In genomic region chr2:173831312-173832229, GRCh38 we compare ENCODE assay signal across 11 cellular contexts.
DNase-seq lines count a peak whose midpoint lies in the region; ATAC-seq, FAIRE-seq and TF ChIP-seq lines count a peak whose summit lies in the region.
"Had no signal": no experiment of that assay in that cellular context is flagged by ENCODE, and none has a peak within 500 bp of the region (broad histone marks: within the 10 kb centered on the region; RNA-seq: fewer than 3 reads in every experiment).

No MANE protein-coding gene starts in this region.

- peaks cover 10% of the 10 kb centered on the region for H3K27me3 Mint-ChIP-seq in neural progenitor cell (ENCODE audit: insufficient read depth, low read depth)
- H3K27me3 Mint-ChIP-seq in activated T-helper 2 cell treated with anti-CD3 and anti-CD28 coated beads, Interferon-gamma antibody, Interleukin-2, Interleukin-4, amounts not matched to agents 10 μg/mL and 5 μg/mL and 100 μg/mL, durations not matched to agents 14 hours and 24 hours and 36 hours (ENCODE audit: low read depth), result peaks cover 17% of the 10 kb centered on the region

- FAIRE-seq in urothelium cell line (lab: Jason Lieb, UNC), result no peak

- H3K9me3 Mint-ChIP-seq in neural progenitor cell, result peaks cover 11% of the 10 kb centered on the region
- no peaks in the 10 kb centered on the region for H3K9me3 Mint-ChIP-seq in activated T-helper 2 cell treated with anti-CD3 and anti-CD28 coated beads, Interferon-gamma antibody, Interleukin-2, Interleukin-4, amounts not matched to agents 10 μg/mL and 5 μg/mL and 100 μg/mL, durations not matched to agents 14 hours and 24 hours and 36 hours

- H3K4me3 ChIP-seq in right atrium auricular region, result no peak overlapping the region
- H3K4me3 ChIP-seq in neural progenitor cell, result no peak overlapping the region
- no peak overlapping the region for H3K4me3 ChIP-seq in SJCRH30

- H3K27me3 ChIP-seq in right atrium auricular region (no peaks in the 10 kb centered on the region), neural progenitor cell (no peaks in the 10 kb centered on the region), SJCRH30 (no peaks in the 10 kb centered on the region)

- no peaks in the 10 kb centered on the region for H3K36me3 Mint-ChIP-seq in neural progenitor cell
- H3K36me3 Mint-ChIP-seq in activated T-helper 2 cell treated with anti-CD3 and anti-CD28 coated beads, Interferon-gamma antibody, Interleukin-2, Interleukin-4, amounts not matched to agents 10 μg/mL and 5 μg/mL and 100 μg/mL, durations not matched to agents 14 hours and 24 hours and 36 hours (ENCODE audit: low read depth), result no peaks in the 10 kb centered on the region

- H3K4me1 Mint-ChIP-seq in neural progenitor cell, result peaks cover 21% of the 10 kb centered on the region
- peaks cover 2% of the 10 kb centered on the region for H3K4me1 Mint-ChIP-seq in activated T-helper 2 cell treated with anti-CD3 and anti-CD28 coated beads, Interferon-gamma antibody, Interleukin-2, Interleukin-4, amounts not matched to agents 10 μg/mL and 5 μg/mL and 100 μg/mL, durations not matched to agents 14 hours and 24 hours and 36 hours (ENCODE audit: low read depth)

- no peaks in the 10 kb centered on the region for H4K20me1 ChIP-seq in neural progenitor cell (ENCODE audit: low read depth)

- H3K4me3 Mint-ChIP-seq in neural progenitor cell, result no peak overlapping the region
- no peak overlapping the region for H3K4me3 Mint-ChIP-seq in activated T-helper 2 cell treated with anti-CD3 and anti-CD28 coated beads, Interferon-gamma antibody, Interleukin-2, Interleukin-4, amounts not matched to agents 10 μg/mL and 5 μg/mL and 100 μg/mL, durations not matched to agents 14 hours and 24 hours and 36 hours (ENCODE audit: low read depth)

- no peak overlapping the region for H3K4me2 ChIP-seq in neural progenitor cell

- H3F3A ChIP-seq in neural progenitor cell (ENCODE audit: low read depth), result no peaks in the 10 kb centered on the region

- H3K9me3 ChIP-seq in right atrium auricular region (no peaks in the 10 kb centered on the region), neural progenitor cell (ENCODE audit: low read depth) (no peaks in the 10 kb centered on the region), SJCRH30 (replicated peaks) (no peaks in the 10 kb centered on the region)

- no peaks in the 10 kb centered on the region for H3K79me2 ChIP-seq in neural progenitor cell (ENCODE audit: low read depth)

- H3K9ac ChIP-seq in neural progenitor cell, result no peak overlapping the region

- H3K4me1 ChIP-seq in right atrium auricular region, result peaks cover 0 to 20% of the 10 kb centered on the region in 2 donors
- peaks cover 14% of the 10 kb centered on the region for H3K4me1 ChIP-seq in neural progenitor cell
- H3K4me1 ChIP-seq in SJCRH30, result no peaks in the 10 kb centered on the region; the same call in 1 of the 2 replicates

- H2AFZ ChIP-seq in neural progenitor cell (replicated peaks), result peak overlapping the region; percentile 39

- H3K27ac Mint-ChIP-seq in neural progenitor cell, result peak overlapping the region; percentile 67
- no peak overlapping the region for H3K27ac Mint-ChIP-seq in activated T-helper 2 cell treated with anti-CD3 and anti-CD28 coated beads, Interferon-gamma antibody, Interleukin-2, Interleukin-4, amounts not matched to agents 10 μg/mL and 5 μg/mL and 100 μg/mL, durations not matched to agents 14 hours and 24 hours and 36 hours

- DNase-seq in Right ventricle myocardium inferior (ENCODE audit: missing footprints), result peak; percentile 82
- no peak for DNase-seq in right atrium auricular region (ENCODE audit: low spot score)
- DNase-seq in cardiac septum (ENCODE audit: low spot score), result peak; percentile 81
- DNase-seq in neural progenitor cell (ENCODE audit: low spot score), result peak; percentile 11
- DNase-seq in SJCRH30, result no peak
- DNase-seq in urothelium cell line (ENCODE audit: low spot score), result no peak
- no peak for DNase-seq in activated T-helper 2 cell treated with anti-CD3 and anti-CD28 coated beads, Interferon-gamma antibody, Interleukin-2, Interleukin-4, amounts not matched to agents 10 μg/mL and 5 μg/mL and 100 μg/mL, durations not matched to agents 14 hours and 24 hours and 36 hours (ENCODE audit: low spot score)
- DNase-seq: 8988T, NCI-H146 had no signal

- H3K36me3 ChIP-seq in right atrium auricular region (no peaks in the 10 kb centered on the region), neural progenitor cell (no peaks in the 10 kb centered on the region), SJCRH30 (no peaks in the 10 kb centered on the region)

- ATAC-seq in Right ventricle myocardium inferior, result peak; percentile 89
- ATAC-seq in GM18519 (IDR thresholded peaks at IDR 0.05; ENCODE audit: low FRiP score, unreplicated experiment), result no peak
- ATAC-seq: Panc1 had no signal

- H3K27ac ChIP-seq in right atrium auricular region (no peak overlapping the region), neural progenitor cell (no peak overlapping the region), SJCRH30 (no peak overlapping the region)

- TF ChIP-seq CTCF in right atrium auricular region (IDR thresholded peaks at IDR 0.05) (no peak), neural progenitor cell (IDR thresholded peaks at IDR 0.05) (no peak)

- intact Hi-C loops in Right ventricle myocardium inferior (cut with DNase I), result no loop called here
- intact Hi-C loops in cardiac septum (cut with DNase I), result no loop called here
- intact Hi-C loops in activated T-helper 2 cell treated with anti-CD3 and anti-CD28 coated beads, Interferon-gamma antibody, Interleukin-2, Interleukin-4, amounts not matched to agents 10 μg/mL and 5 μg/mL and 100 μg/mL, durations not matched to agents 14 hours and 24 hours and 36 hours (cut with micrococcal nuclease), result no loop called here

Comparison
In these comparisons a context has a peak if more than half of its experiments do, and no peak if none do; other contexts are left out.
1. DNase-seq: peak in Right ventricle myocardium inferior (single experiment), cardiac septum (single experiment) and neural progenitor cell (single experiment); none in right atrium auricular region (single experiment), SJCRH30 (0 of 2), urothelium cell line (single experiment) and activated T-helper 2 cell treated with anti-CD3 and anti-CD28 coated beads, Interferon-gamma antibody, Interleukin-2, Interleukin-4, amounts not matched to agents 10 μg/mL and 5 μg/mL and 100 μg/mL, durations not matched to agents 14 hours and 24 hours and 36 hours (single experiment).